ENCODE assay signal across 12 cellular contexts in genomic region chr3:195551381-195551978, GRCh38. TPM values are rescaled to one million over a fixed set of nuclear protein-coding genes. Genes with fewer than 3 reads are reported as not detected.
A peak's percentile ranks its signal among the peaks of the same experiment; 100 is the strongest.
DNase-seq lines count a peak whose midpoint lies in the region; ATAC-seq and TF ChIP-seq lines count a peak whose summit lies in the region.
"Had no signal": no experiment of that assay in that cellular context is flagged by ENCODE, and none has a peak within 500 bp of the region (broad histone marks: within the 10 kb centered on the region; RNA-seq: fewer than 3 reads in every experiment).

No MANE protein-coding gene starts in this region.

- peak overlapping the region; percentile 23 for H3K4me3 Mint-ChIP-seq in central memory CD8-positive, alpha-beta T cell
- peak overlapping the region in 9 of 10 donors; percentile 50 to 95 (median 83) for H3K4me3 Mint-ChIP-seq in naive thymus-derived CD8-positive, alpha-beta T cell

- ATAC-seq in DND-41 (ENCODE audit: insufficient read depth, low read depth), result no peak
- ATAC-seq in central memory CD8-positive, alpha-beta T cell (replicated peaks; ENCODE audit: extremely low read depth, poor library complexity, severe bottlenecking), result no peak
- ATAC-seq in naive thymus-derived CD8-positive, alpha-beta T cell, result no peak
- ATAC-seq in GM21717 (IDR thresholded peaks at IDR 0.05; ENCODE audit: unreplicated experiment), result no peak
- ATAC-seq in GM21825 (IDR thresholded peaks at IDR 0.05; ENCODE audit: unreplicated experiment), result no peak

- CTCF ChIA-PET in A673 (lab: Charles Lee), result no interaction called here

- no peaks in the 10 kb centered on the region for H3K9me3 ChIP-seq in A673 (ENCODE audit: low read depth, low read length, poor library complexity, severe bottlenecking)
- no peaks in the 10 kb centered on the region for H3K9me3 ChIP-seq in DND-41 (ENCODE audit: insufficient read depth, low read length, severe bottlenecking)

- intact Hi-C loops in A673 (cut with micrococcal nuclease; ENCODE audit: unreplicated experiment), result no loop called here
- intact Hi-C loops in dorsolateral prefrontal cortex (cut with DNase I), result no loop called here

- no peaks in the 10 kb centered on the region for H3K27me3 Mint-ChIP-seq in central memory CD8-positive, alpha-beta T cell
- H3K27me3 Mint-ChIP-seq in naive thymus-derived CD8-positive, alpha-beta T cell, result no peaks in the 10 kb centered on the region

- H3K4me1 ChIP-seq in A673 (ENCODE audit: insufficient read depth, low read length, poor library complexity, severe bottlenecking) (peaks cover 11% of the 10 kb centered on the region), DND-41 (ENCODE audit: insufficient read depth, low read length) (peaks cover 28% of the 10 kb centered on the region)
- H3K4me1 ChIP-seq: parathyroid adenoma had no signal

- H3K36me3 ChIP-seq in A673 (ENCODE audit: insufficient read depth, low read length, poor library complexity, severe bottlenecking) (no peaks in the 10 kb centered on the region), DND-41 (ENCODE audit: insufficient read depth, low read length) (no peaks in the 10 kb centered on the region)

- H3K9ac ChIP-seq in DND-41 (ENCODE audit: low read depth, low read length), result no peak overlapping the region
- H3K9ac ChIP-seq: parathyroid adenoma had no signal

- TF ChIP-seq CTCF in A673 (conservative IDR thresholded peaks at IDR 0.05; ENCODE audit: low read depth, low read length) (no peak), DND-41 (IDR thresholded peaks at IDR 0.05; ENCODE audit: borderline replicate concordance, extremely low read depth, low read length, poor library complexity, severe bottlenecking) (no peak), dorsolateral prefrontal cortex (IDR thresholded peaks at IDR 0.05 in 54 of 56, conservative IDR thresholded peaks at IDR 0.05 in 2 of 56; ENCODE audit: low read depth in 1 of 56, partially characterized antibody in 56 of 56) (no peak)

- H3K27ac Mint-ChIP-seq in central memory CD8-positive, alpha-beta T cell (ENCODE audit: low read depth), result peak overlapping the region; percentile 83
- H3K27ac Mint-ChIP-seq in naive thymus-derived CD8-positive, alpha-beta T cell, result peak overlapping the region; percentile 89 to 100 (median 98)

- POLR2A ChIA-PET in A673 (lab: Charles Lee; ENCODE audit: low non-redundant PET), result no interaction called here
- POLR2A ChIA-PET in naive thymus-derived CD8-positive, alpha-beta T cell (lab: Charles Lee), result interaction anchor here (1.7 to 5.8 kb wide), 6 partner anchors 7 to 281 kb away, joined by 5 to 119 read pairs (median 16); partner anchors contain the start of genes PPP1R2 and XXYLT1

- no peak overlapping the region for H2AFZ ChIP-seq in DND-41 (ENCODE audit: low read depth, low read length)
- H2AFZ ChIP-seq: parathyroid adenoma had no signal

- H3K9me3 Mint-ChIP-seq in central memory CD8-positive, alpha-beta T cell, result no peaks in the 10 kb centered on the region
- H3K9me3 Mint-ChIP-seq in naive thymus-derived CD8-positive, alpha-beta T cell, result no peaks in the 10 kb centered on the region

- DNase-seq in A673 (ENCODE audit: low spot score) (peak; percentile 49), DND-41 (no peak), dorsolateral prefrontal cortex (no peak), G401 (ENCODE audit: low spot score) (no peak)
- no peak for DNase-seq in central memory CD8-positive, alpha-beta T cell (ENCODE audit: low spot score in 2 of 2)
- DNase-seq in naive thymus-derived CD8-positive, alpha-beta T cell, result no peak
- DNase-seq: GOT3 had no signal

- no peak overlapping the region for H3K4me3 ChIP-seq in A673 (ENCODE audit: low read depth, low read length, poor library complexity, severe bottlenecking)
- H3K4me3 ChIP-seq in DND-41 (ENCODE audit: low read depth in 1 of 2, low read length in 2 of 2), result no peak overlapping the region
- no peak overlapping the region for H3K4me3 ChIP-seq in dorsolateral prefrontal cortex

- in situ Hi-C loops in G401 (cut with HindIII; ENCODE audit: low sequenced_read_pairs), result no loop called here

- peaks cover 50% of the 10 kb centered on the region for H3K4me1 Mint-ChIP-seq in central memory CD8-positive, alpha-beta T cell
- peaks cover 35 to 90% (median 84%) of the 10 kb centered on the region in 4 donors for H3K4me1 Mint-ChIP-seq in naive thymus-derived CD8-positive, alpha-beta T cell

- BruUV-seq in A673 (replicated peaks; lab: Mats Ljungman, UMichigan), result no TSS peak

- no peaks in the 10 kb centered on the region for H4K20me1 ChIP-seq in DND-41 (ENCODE audit: insufficient read depth, low read length)

- peaks cover 4% of the 10 kb centered on the region for H3K36me3 Mint-ChIP-seq in central memory CD8-positive, alpha-beta T cell (ENCODE audit: insufficient read depth)
- H3K36me3 Mint-ChIP-seq in naive thymus-derived CD8-positive, alpha-beta T cell, result no peaks in the 10 kb centered on the region

- no peaks in the 10 kb centered on the region for H3K27me3 ChIP-seq in A673 (replicated peaks; ENCODE audit: insufficient read depth, low read depth, low read length, poor library complexity)
- H3K27me3 ChIP-seq in DND-41 (ENCODE audit: insufficient read depth, low read length, poor library complexity), result no peaks in the 10 kb centered on the region
- no peaks in the 10 kb centered on the region for H3K27me3 ChIP-seq in dorsolateral prefrontal cortex

- H3K4me2 ChIP-seq in DND-41 (ENCODE audit: insufficient read depth, low read length), result no peak overlapping the region

- H3K79me2 ChIP-seq in DND-41 (ENCODE audit: insufficient read depth, low read length), result no peaks in the 10 kb centered on the region
- H3K79me2 ChIP-seq: parathyroid adenoma had no signal

- no peak overlapping the region for H3K27ac ChIP-seq in A673 (ENCODE audit: low read depth, low read length, poor library complexity, severe bottlenecking)
- H3K27ac ChIP-seq in DND-41 (ENCODE audit: low read length), result 0 out of 2 replicates have a peak overlapping the region, but pooled peaks have one; percentile 30
- H3K27ac ChIP-seq in dorsolateral prefrontal cortex, result no peak overlapping the region
- H3K27ac ChIP-seq: HL-60, parathyroid adenoma, RWPE1 had no signal

RNA-seq across cellular contexts. Expression of gene PPP1R2, which starts 8.4 kb away (rescaled TPM):
- total RNA-seq in A673 (2021) (45.5 and 46.2 TPM in 2 replicates), dorsolateral prefrontal cortex (10 to 100 TPM; 25.2 to 68.8 (median 47.3) TPM)
- 100 to 1,000 TPM; 140 to 147 TPM for total RNA-seq in naive thymus-derived CD8-positive, alpha-beta T cell
- polyA plus RNA-seq in naive thymus-derived CD8-positive, alpha-beta T cell, result 100 to 1,000 TPM; 244 to 265 (median 245) TPM
- 103 and 133 TPM in 2 replicates for total RNA-seq in G401 (2014; rRNA removed; shearing (Covaris generic))

RNA-seq across cellular contexts. Expression of gene APOD, which starts 32.3 kb away (rescaled TPM):
- 0.50 TPM in 1 of 2 replicates, not detected in the other for total RNA-seq in A673 (2021)
- not detected for total RNA-seq in naive thymus-derived CD8-positive, alpha-beta T cell
- polyA plus RNA-seq in naive thymus-derived CD8-positive, alpha-beta T cell, result not detected
- 1,000 to 10,000 TPM in 1 of 120 experiments, 100 to 1,000 TPM in 119; 145 to 1,164 (median 402) TPM for total RNA-seq in dorsolateral prefrontal cortex
- total RNA-seq in G401 (2014; rRNA removed; shearing (Covaris generic)), result 1.3 and 2.9 TPM in 2 replicates

Comparison
In these comparisons a context has a peak if more than half of its experiments do, and no peak if none do; other contexts are left out.
1. RNA of gene APOD, which starts 32.3 kb away (total RNA-seq): 145 to 1,164 TPM in dorsolateral prefrontal cortex; 1.3 to 2.9 TPM in G401, 0.50 TPM in A673 and not detected in naive thymus-derived CD8-positive, alpha-beta T cell; every median in the first group is over 10 times any median in the second.